In genomic region chr17:4604111-4604644, GRCh38 we compare ENCODE assay signal across 9 cellular contexts. TPM values are rescaled to one million over a fixed set of nuclear protein-coding genes. Genes with fewer than 3 reads are reported as not detected.
DNase-seq lines count a peak whose midpoint lies in the region; FAIRE-seq and TF ChIP-seq lines count a peak whose summit lies in the region.
"Had no signal": no experiment of that assay in that cellular context is flagged by ENCODE, and none has a peak within 500 bp of the region (broad histone marks: within the 10 kb centered on the region; RNA-seq: fewer than 3 reads in every experiment).

No MANE protein-coding gene starts in this region.

- 0 out of 2 replicates have a peak, but pooled peaks have one; percentile 19 for TF ChIP-seq RAD21 in SK-N-SH (IDR thresholded peaks at IDR 0.05; ENCODE audit: low read length)

- H3K4me1 Mint-ChIP-seq in activated T-helper 2 cell treated with anti-CD3 and anti-CD28 coated beads, Interferon-gamma antibody, Interleukin-2, Interleukin-4, amounts not matched to agents 10 μg/mL and 5 μg/mL and 100 μg/mL, durations not matched to agents 14 hours and 24 hours and 36 hours (ENCODE audit: low read depth): no peaks in the 10 kb centered on the region

- H3K9me3 ChIP-seq in SK-N-SH: no peaks in the 10 kb centered on the region
- no peaks in the 10 kb centered on the region for H3K9me3 ChIP-seq in cardiac muscle cell (ENCODE audit: low read depth)
- no peaks in the 10 kb centered on the region for H3K9me3 ChIP-seq in thyroid gland
- H3K9me3 ChIP-seq: A549 had no signal

- H3K4me3 ChIP-seq in SK-N-SH (ENCODE audit: low read depth in 2 of 2, low read length in 1 of 2) (no peak overlapping the region), cardiac muscle cell (no peak overlapping the region), thyroid gland (replicated peaks in 1 of 3) (no peak overlapping the region)
- H3K4me3 ChIP-seq: A549 had no signal

- POLR2A ChIA-PET in SK-N-SH (lab: Yijun Ruan, JAX): no interaction called here

- no peak overlapping the region for H3K4me2 ChIP-seq in SK-N-SH
- H3K4me2 ChIP-seq: A549 had no signal

- H3K27ac ChIP-seq in SK-N-SH (ENCODE audit: low read depth in 2 of 2, low read length in 1 of 2): no peak overlapping the region
- H3K27ac ChIP-seq in cardiac muscle cell: peak overlapping the region; percentile 89
- H3K27ac ChIP-seq in thyroid gland: no peak overlapping the region
- H3K27ac ChIP-seq: A549 had no signal

- intact Hi-C loops in thyroid gland (cut with DNase I): no loop called here
- intact Hi-C loops in activated T-helper 2 cell treated with anti-CD3 and anti-CD28 coated beads, Interferon-gamma antibody, Interleukin-2, Interleukin-4, amounts not matched to agents 10 μg/mL and 5 μg/mL and 100 μg/mL, durations not matched to agents 14 hours and 24 hours and 36 hours (cut with micrococcal nuclease): no loop called here

- no peak overlapping the region for H3K27ac Mint-ChIP-seq in activated T-helper 2 cell treated with anti-CD3 and anti-CD28 coated beads, Interferon-gamma antibody, Interleukin-2, Interleukin-4, amounts not matched to agents 10 μg/mL and 5 μg/mL and 100 μg/mL, durations not matched to agents 14 hours and 24 hours and 36 hours

- H3K9ac ChIP-seq in SK-N-SH: no peak overlapping the region

- no peak for TF ChIP-seq POLR2A in thyroid gland (IDR thresholded peaks at IDR 0.05)

- no peaks in the 10 kb centered on the region for H3K79me2 ChIP-seq in SK-N-SH (ENCODE audit: insufficient read depth)

- CTCF ChIA-PET in SK-N-SH (lab: Yijun Ruan, JAX): interaction anchor here (1.0 to 4.1 kb wide), 3 partner anchors 18 to 37 kb away, joined by 3 to 31 read pairs (median 3); no protein-coding TSS in a partner anchor

- DNase-seq in NCI-H146 (lab: John Stamatoyannopoulos, UW) (peak; percentile 21), NCI-H146 treated with DMSO at 0.1 percent for 48 hours (lab: John Stamatoyannopoulos, UW; ENCODE audit: unreplicated experiment) (no peak), SK-N-SH (peak; percentile 91), cardiac muscle cell (ENCODE audit: low read depth in 1 of 2, low spot score in 1 of 2) (peak; percentile 83 to 89), thyroid gland (peak; percentile 16 to 23), D721Med (ENCODE audit: insufficient read length, low spot score) (no peak)
- DNase-seq in stimulated activated CD4-positive, alpha-beta T cell treated with anti-CD3 and anti-CD28 coated beads, Interleukin-4, amount 100 ng/mL, for 1 hour: no peak
- DNase-seq in activated T-helper 2 cell treated with anti-CD3 and anti-CD28 coated beads, Interferon-gamma antibody, Interleukin-2, Interleukin-4, amounts not matched to agents 10 μg/mL and 5 μg/mL and 100 μg/mL, durations not matched to agents 14 hours and 24 hours and 36 hours (ENCODE audit: low spot score): no peak

- WGBS in SK-N-SH (ENCODE audit: low lambda C conversion rate): 62% methylated on average over 12 of the region's 18 CpGs
- 61 to 63% methylated on average over 17 to 18 of the region's 18 CpGs for WGBS in thyroid gland, 2 donors

- H3K4me3 Mint-ChIP-seq in activated T-helper 2 cell treated with anti-CD3 and anti-CD28 coated beads, Interferon-gamma antibody, Interleukin-2, Interleukin-4, amounts not matched to agents 10 μg/mL and 5 μg/mL and 100 μg/mL, durations not matched to agents 14 hours and 24 hours and 36 hours (ENCODE audit: low read depth): no peak overlapping the region

- FAIRE-seq in D721Med (lab: Jason Lieb, UNC): no peak
- FAIRE-seq: A549 had no signal

- H4K20me1 ChIP-seq in SK-N-SH (ENCODE audit: insufficient read depth): no peaks in the 10 kb centered on the region

- no peaks in the 10 kb centered on the region for H3F3A ChIP-seq in SK-N-SH (replicated peaks; ENCODE audit: insufficient read depth)

- peaks cover 14% of the 10 kb centered on the region for H3K27me3 Mint-ChIP-seq in activated T-helper 2 cell treated with anti-CD3 and anti-CD28 coated beads, Interferon-gamma antibody, Interleukin-2, Interleukin-4, amounts not matched to agents 10 μg/mL and 5 μg/mL and 100 μg/mL, durations not matched to agents 14 hours and 24 hours and 36 hours (ENCODE audit: low read depth)

- H3K27me3 ChIP-seq in SK-N-SH (ENCODE audit: insufficient read depth): peaks cover 12% of the 10 kb centered on the region
- no peaks in the 10 kb centered on the region for H3K27me3 ChIP-seq in cardiac muscle cell
- no peaks in the 10 kb centered on the region for H3K27me3 ChIP-seq in thyroid gland

- TF ChIP-seq EP300 in SK-N-SH (IDR thresholded peaks at IDR 0.05; ENCODE audit: borderline replicate concordance in 1 of 2, low read depth in 1 of 2, low read length in 1 of 2): peak in 1 of 2 experiments; percentile 69; a peak in 2 of 4 replicates

- no peaks in the 10 kb centered on the region for H3K9me2 ChIP-seq in SK-N-SH

- TF ChIP-seq CTCF in SK-N-SH (IDR thresholded peaks at IDR 0.05): no peak
- no peak for TF ChIP-seq CTCF in cardiac muscle cell (IDR thresholded peaks at IDR 0.05; ENCODE audit: low read depth, low read length)
- TF ChIP-seq CTCF in thyroid gland (IDR thresholded peaks at IDR 0.05): no peak
- TF ChIP-seq CTCF in D721Med (IDR thresholded peaks at IDR 0.05; ENCODE audit: insufficient read depth, missing control alignments): no peak

- H3K9me3 Mint-ChIP-seq in activated T-helper 2 cell treated with anti-CD3 and anti-CD28 coated beads, Interferon-gamma antibody, Interleukin-2, Interleukin-4, amounts not matched to agents 10 μg/mL and 5 μg/mL and 100 μg/mL, durations not matched to agents 14 hours and 24 hours and 36 hours: no peaks in the 10 kb centered on the region

- H3K36me3 ChIP-seq in SK-N-SH (replicated peaks in 1 of 2; ENCODE audit: control insufficient read depth in 1 of 2, insufficient read depth in 2 of 2, low read length in 1 of 2): no peaks in the 10 kb centered on the region
- H3K36me3 ChIP-seq in cardiac muscle cell: peaks cover 16% of the 10 kb centered on the region
- no peaks in the 10 kb centered on the region for H3K36me3 ChIP-seq in thyroid gland

- H3K4me1 ChIP-seq in SK-N-SH (ENCODE audit: control insufficient read depth in 1 of 2, insufficient read depth in 2 of 2, low read depth in 1 of 2, low read length in 1 of 2) (peaks cover 0 to 21% of the 10 kb centered on the region in 2 experiments; a peak in 1 of 4 replicates), cardiac muscle cell (ENCODE audit: low read depth) (peaks cover 78% of the 10 kb centered on the region), thyroid gland (peaks cover 4 to 5% of the 10 kb centered on the region in 2 donors)

- no peak overlapping the region for H2AFZ ChIP-seq in SK-N-SH (ENCODE audit: low read depth)

- H3K36me3 Mint-ChIP-seq in activated T-helper 2 cell treated with anti-CD3 and anti-CD28 coated beads, Interferon-gamma antibody, Interleukin-2, Interleukin-4, amounts not matched to agents 10 μg/mL and 5 μg/mL and 100 μg/mL, durations not matched to agents 14 hours and 24 hours and 36 hours (ENCODE audit: low read depth): no peaks in the 10 kb centered on the region

TF ChIP-seq in SK-N-SH, 30 proteins besides CTCF, POLR2A, EP300 and RAD21 (continues in another document):
- TF ChIP-seq RCOR1 (IDR thresholded peaks at IDR 0.05; ENCODE audit: low read length): peak; percentile 86
- peak; percentile 62 for TF ChIP-seq GATA2 (CRISPR knock-in tag; IDR thresholded peaks at IDR 0.05)
- TF ChIP-seq JUND (IDR thresholded peaks at IDR 0.05): no peak
- no peak for TF ChIP-seq PBX3 (IDR thresholded peaks at IDR 0.05)

RNA-seq across cellular contexts. Expression of gene SMTNL2, which starts 19.8 kb away (rescaled TPM):
- polyA plus RNA-seq in SK-N-SH (2012; rRNA removed) (not detected in 2 replicates), cardiac muscle cell (269 TPM in 2 replicates)
- not detected in 2 replicates for polyA plus RNA-seq in SK-N-SH (2012; cell fraction: cytosol; rRNA removed)
- polyA plus RNA-seq in SK-N-SH (2012; cell fraction: nucleus; rRNA removed): not detected in 2 replicates
- total RNA-seq in cardiac muscle cell (176 and 184 TPM in 2 replicates), thyroid gland (under 1 TPM; 0.44 to 0.81 (median 0.67) TPM)
- total RNA-seq in activated T-helper 2 cell treated with anti-CD3 and anti-CD28 coated beads, Interferon-gamma antibody, Interleukin-2, Interleukin-4, amounts not matched to agents 10 μg/mL and 5 μg/mL and 100 μg/mL, durations not matched to agents 14 hours and 24 hours and 36 hours: not detected in 2 replicates

RNA-seq across cellular contexts. Expression of gene ALOX15, which starts 37.3 kb away (rescaled TPM):
- not detected in 2 replicates for polyA plus RNA-seq in SK-N-SH (2012; rRNA removed)
- polyA plus RNA-seq in SK-N-SH (2012; cell fraction: cytosol; rRNA removed): 0.03 and 0.12 TPM in 2 replicates
- polyA plus RNA-seq in SK-N-SH (2012; cell fraction: nucleus; rRNA removed): 0.02 and 0.09 TPM in 2 replicates
- 0.71 and 1.1 TPM in 2 replicates for total RNA-seq in cardiac muscle cell
- 1.5 TPM in 1 of 2 replicates, not detected in the other for polyA plus RNA-seq in cardiac muscle cell
- not detected for total RNA-seq in thyroid gland
- total RNA-seq in activated T-helper 2 cell treated with anti-CD3 and anti-CD28 coated beads, Interferon-gamma antibody, Interleukin-2, Interleukin-4, amounts not matched to agents 10 μg/mL and 5 μg/mL and 100 μg/mL, durations not matched to agents 14 hours and 24 hours and 36 hours: not detected in 2 replicates

RNA-seq across cellular contexts. Expression of gene GGT6, which starts 43.8 kb away (rescaled TPM):
- polyA plus RNA-seq in SK-N-SH (2012; rRNA removed) (not detected in 2 replicates), cardiac muscle cell (not detected in 2 replicates)
- polyA plus RNA-seq in SK-N-SH (2012; cell fraction: cytosol; rRNA removed): not detected in 2 replicates
- polyA plus RNA-seq in SK-N-SH (2012; cell fraction: nucleus; rRNA removed): not detected in 2 replicates
- total RNA-seq in cardiac muscle cell (not detected in 2 replicates), thyroid gland (1 to 10 TPM in 1 of 4 donors, under 1 TPM in 1, not detected in 2; 0.56 to 1.3 TPM)
- not detected in 2 replicates for total RNA-seq in activated T-helper 2 cell treated with anti-CD3 and anti-CD28 coated beads, Interferon-gamma antibody, Interleukin-2, Interleukin-4, amounts not matched to agents 10 μg/mL and 5 μg/mL and 100 μg/mL, durations not matched to agents 14 hours and 24 hours and 36 hours
- polyA plus RNA-seq: A549 had no signal

RNA-seq across cellular contexts. Expression of gene MYBBP1A, which starts 49.0 kb away (rescaled TPM):
- 74.7 and 93.0 TPM in 2 replicates for polyA plus RNA-seq in SK-N-SH (2012; rRNA removed)
- 32.8 and 40.9 TPM in 2 replicates for polyA plus RNA-seq in SK-N-SH (2012; cell fraction: cytosol; rRNA removed)
- polyA plus RNA-seq in SK-N-SH (2012; cell fraction: nucleus; rRNA removed): 264 and 287 TPM in 2 replicates
- total RNA-seq in cardiac muscle cell: 47.4 and 57.1 TPM in 2 replicates
- polyA plus RNA-seq in cardiac muscle cell: 51.5 and 69.3 TPM in 2 replicates
- total RNA-seq in thyroid gland: 10 to 100 TPM; 23.5 to 50.2 (median 37.6) TPM
- 136 and 137 TPM in 2 replicates for total RNA-seq in activated T-helper 2 cell treated with anti-CD3 and anti-CD28 coated beads, Interferon-gamma antibody, Interleukin-2, Interleukin-4, amounts not matched to agents 10 μg/mL and 5 μg/mL and 100 μg/mL, durations not matched to agents 14 hours and 24 hours and 36 hours

Comparison
In these comparisons a context has a peak if more than half of its experiments do, and no peak if none do; other contexts are left out.
1. DNase-seq: peak in NCI-H146 (single experiment), SK-N-SH (single experiment), cardiac muscle cell (2 of 2) and thyroid gland (2 of 2); none in NCI-H146 treated with DMSO at 0.1 percent for 48 hours (single experiment), stimulated activated CD4-positive, alpha-beta T cell treated with anti-CD3 and anti-CD28 coated beads, Interleukin-4, amount 100 ng/mL, for 1 hour (single experiment), activated T-helper 2 cell treated with anti-CD3 and anti-CD28 coated beads, Interferon-gamma antibody, Interleukin-2, Interleukin-4, amounts not matched to agents 10 μg/mL and 5 μg/mL and 100 μg/mL, durations not matched to agents 14 hours and 24 hours and 36 hours (single experiment) and D721Med (single experiment).
2. RNA of gene SMTNL2, which starts 19.8 kb away (total RNA-seq): 176 to 184 TPM in cardiac muscle cell; 0.44 to 0.81 TPM in thyroid gland and not detected in activated T-helper 2 cell treated with anti-CD3 and anti-CD28 coated beads, Interferon-gamma antibody, Interleukin-2, Interleukin-4, amounts not matched to agents 10 μg/mL and 5 μg/mL and 100 μg/mL, durations not matched to agents 14 hours and 24 hours and 36 hours; every median in the first group is over 10 times any median in the second.